Comparison of ENCODE assay signal across 2 cellular contexts in the genomic region with DNA sequence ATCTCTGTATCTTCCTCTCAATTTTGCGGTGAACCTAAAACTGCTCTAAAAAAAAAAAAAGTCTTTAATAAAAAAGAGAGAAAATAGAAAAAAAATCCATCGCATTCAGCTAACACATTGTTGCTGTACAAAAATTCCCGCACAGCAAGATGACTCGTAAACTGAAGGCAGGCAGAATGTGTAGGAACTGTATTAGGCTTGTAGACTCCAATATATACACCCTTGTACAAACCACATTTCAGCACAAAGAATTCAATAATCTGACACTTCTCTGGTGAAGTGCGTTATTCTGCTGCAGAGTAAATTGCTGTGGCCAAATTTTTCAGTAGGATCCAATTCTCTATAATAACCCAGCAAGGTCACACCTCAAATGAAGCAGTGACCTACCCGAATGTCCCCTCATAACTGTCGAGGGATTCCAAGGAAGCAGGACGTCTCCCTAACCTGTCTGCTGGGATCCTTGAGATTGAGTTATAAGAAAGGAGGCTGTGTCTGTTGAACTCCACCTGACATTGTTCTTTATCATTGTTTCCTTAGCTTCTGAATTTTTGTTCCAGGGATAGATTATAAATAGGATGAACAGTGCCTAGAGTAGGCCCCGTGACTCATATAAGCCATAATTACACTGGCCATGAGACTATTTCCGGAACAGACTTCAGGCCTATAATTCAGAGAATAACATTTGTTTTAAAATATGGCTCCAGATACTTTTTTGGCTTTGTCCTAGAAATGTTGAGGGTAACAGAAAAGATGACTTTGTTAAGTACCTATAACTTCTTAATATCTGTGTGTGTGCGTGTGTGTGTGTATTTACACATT.
TF ChIP-seq lines count a peak whose summit lies in the region.

No MANE protein-coding gene starts in this region.

TF ChIP-seq in GM23338, 12 proteins besides CTCF, POLR2A, EP300 and RAD21 (continued from another document):
- TF ChIP-seq JUNB (IDR thresholded peaks at IDR 0.05; ENCODE audit: unreplicated experiment) (no peak), ZNF331 (CRISPR knock-in tag; IDR thresholded peaks at IDR 0.05; ENCODE audit: low read depth) (no peak)
TF ChIP-seq in GM23338: peak in this region for 0.

TF ChIP-seq in endothelial cell of umbilical vein, 7 proteins besides CTCF, POLR2A, EP300 and RAD21 (continued from another document):
- TF ChIP-seq, protein P1, sequence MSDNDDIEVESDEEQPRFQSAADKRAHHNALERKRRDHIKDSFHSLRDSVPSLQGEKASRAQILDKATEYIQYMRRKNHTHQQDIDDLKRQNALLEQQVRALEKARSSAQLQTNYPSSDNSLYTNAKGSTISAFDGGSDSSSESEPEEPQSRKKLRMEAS (IDR thresholded peaks at IDR 0.05; ENCODE audit: insufficient read depth, insufficient read length) = no peak
- TF ChIP-seq MYC (IDR thresholded peaks at IDR 0.05; ENCODE audit: low read depth, low read length) = no peak
- no peak for TF ChIP-seq POLR2AphosphoS5 (IDR thresholded peaks at IDR 0.05; ENCODE audit: insufficient read depth, low read depth, low read length)
- TF ChIP-seq JUN (IDR thresholded peaks at IDR 0.05; ENCODE audit: borderline replicate concordance, insufficient read depth, insufficient read length, low read depth) = peak; percentile 11
